Comparison of ENCODE assay signal across 10 cellular contexts in the genomic region with DNA sequence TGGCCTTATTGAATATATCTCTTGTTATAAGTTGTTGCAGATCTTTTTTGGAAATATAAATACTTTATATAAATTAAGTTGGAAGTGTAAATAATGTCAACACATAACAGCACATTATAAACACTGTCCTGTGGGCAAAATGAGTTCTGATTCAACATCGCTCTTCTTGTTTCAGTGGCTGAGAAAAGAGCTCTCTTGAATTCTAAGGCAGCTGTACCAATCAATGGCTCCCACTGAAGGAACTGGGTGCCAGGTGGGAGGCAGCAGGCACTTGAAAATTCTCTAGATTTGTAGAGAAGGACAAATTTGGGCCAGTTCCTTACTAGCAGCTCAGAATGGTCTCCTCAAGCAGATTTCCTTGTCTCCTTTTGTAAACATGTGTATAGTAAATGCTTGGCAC. TPM values are rescaled to one million over a fixed set of nuclear protein-coding genes. Genes with fewer than 3 reads are reported as not detected.
DNase-seq lines count a peak whose midpoint lies in the region; ATAC-seq and TF ChIP-seq lines count a peak whose summit lies in the region.
"Had no signal": no experiment of that assay in that cellular context is flagged by ENCODE, and none has a peak within 500 bp of the region (broad histone marks: within the 10 kb centered on the region; RNA-seq: fewer than 3 reads in every experiment).

No MANE protein-coding gene starts in this region.

- H3K27ac ChIP-seq in epithelial cell of prostate = peak overlapping the region; percentile 6
- no peak overlapping the region for H3K27ac ChIP-seq in WERI-Rb-1
- no peak overlapping the region for H3K27ac ChIP-seq in effector memory CD4-positive, alpha-beta T cell (ENCODE audit: insufficient read depth, low read length, poor library complexity, severe bottlenecking)
- H3K27ac ChIP-seq: ascending aorta had no signal

- no peaks in the 10 kb centered on the region for H3K36me3 ChIP-seq in WERI-Rb-1
- no peaks in the 10 kb centered on the region for H3K36me3 ChIP-seq in effector memory CD4-positive, alpha-beta T cell (ENCODE audit: control insufficient read depth, insufficient read depth, low read length)
- H3K36me3 ChIP-seq: ascending aorta had no signal

- intact Hi-C loops in Right ventricle myocardium superior (cut with DNase I) = no loop called here

- H3K4me1 ChIP-seq in effector memory CD4-positive, alpha-beta T cell (ENCODE audit: control insufficient read depth, insufficient read depth, low read length, poor library complexity, severe bottlenecking) = peaks cover 5% of the 10 kb centered on the region
- H3K4me1 ChIP-seq: ascending aorta had no signal

- DNase-seq in epithelial cell of prostate (ENCODE audit: low read depth, low spot score) = no peak
- no peak for DNase-seq in Right ventricle myocardium superior
- DNase-seq in WERI-Rb-1 = no peak
- DNase-seq in activated gamma-delta T cell treated with Interleukin-2 at 50 U/mL for 16 hours = no peak
- DNase-seq in effector memory CD4-positive, alpha-beta T cell = no peak
- DNase-seq: left ventricle myocardium superior had no signal

- ATAC-seq in GM18502 (IDR thresholded peaks at IDR 0.05; ENCODE audit: poor library complexity, unreplicated experiment) = peak; percentile 41
- peak; percentile 46 for ATAC-seq in GM19455 (IDR thresholded peaks at IDR 0.05; ENCODE audit: unreplicated experiment)
- ATAC-seq in HG03159 (IDR thresholded peaks at IDR 0.05; ENCODE audit: unreplicated experiment) = peak; percentile 31
- ATAC-seq in Right ventricle myocardium superior (ENCODE audit: poor library complexity) = no peak

- H3K9me3 ChIP-seq in WERI-Rb-1 (ENCODE audit: severe bottlenecking) = no peaks in the 10 kb centered on the region
- no peaks in the 10 kb centered on the region for H3K9me3 ChIP-seq in effector memory CD4-positive, alpha-beta T cell (ENCODE audit: control insufficient read depth, low read length)
- H3K9me3 ChIP-seq: ascending aorta had no signal

- H3K4me3 ChIP-seq in WERI-Rb-1 (ENCODE audit: low read depth, low read length) = no peak overlapping the region
- H3K4me3 ChIP-seq in effector memory CD4-positive, alpha-beta T cell (ENCODE audit: insufficient read depth, low read depth, low read length, poor library complexity, severe bottlenecking) = no peak overlapping the region
- H3K4me3 ChIP-seq: ascending aorta had no signal

- TF ChIP-seq CTCF in WERI-Rb-1 (IDR thresholded peaks at IDR 0.05; ENCODE audit: low read depth, low read length) = no peak

- H3K27me3 ChIP-seq in WERI-Rb-1 (ENCODE audit: insufficient read depth, low read depth, severe bottlenecking) = peaks cover 8% of the 10 kb centered on the region
- H3K27me3 ChIP-seq in effector memory CD4-positive, alpha-beta T cell (replicated peaks; ENCODE audit: control insufficient read depth, insufficient read depth, low read length, poor library complexity, severe bottlenecking) = no peaks in the 10 kb centered on the region
- H3K27me3 ChIP-seq: ascending aorta had no signal

RNA-seq across cellular contexts. Expression of gene CHST2, which starts 45.6 kb away (rescaled TPM):
- total RNA-seq in Right ventricle myocardium superior = 1.7 TPM
